In genomic region chr22:26725012-26725676, GRCh38 we compare ENCODE assay signal across 24 cellular contexts.
DNase-seq lines count a peak whose midpoint lies in the region; ATAC-seq and TF ChIP-seq lines count a peak whose summit lies in the region.
"Had no signal": no experiment of that assay in that cellular context is flagged by ENCODE, and none has a peak within 500 bp of the region (broad histone marks: within the 10 kb centered on the region; RNA-seq: fewer than 3 reads in every experiment).

No MANE protein-coding gene starts in this region.

- peak; percentile 10 for DNase-seq in NK-92 treated with Interleukin-12 subunit alpha and Interleukin-12 subunit beta, amount 100 ng/mL, for 24 hours (lab: John Stamatoyannopoulos, UW)
- DNase-seq in NK-92 (lab: John Stamatoyannopoulos, UW; ENCODE audit: unreplicated experiment) (no peak), SIG-M5 (lab: John Stamatoyannopoulos, UW) (peak; percentile 13), fibroblast of villous mesenchyme (ENCODE audit: low read depth) (peak; percentile 26), heart left ventricle (no peak), posterior cingulate gyrus (no peak)
- DNase-seq in activated effector memory CD4-positive, alpha-beta T cell treated with Interleukin-2 at 50 U/mL for 16 hours = no peak
- DNase-seq: activated CD4-positive, alpha-beta T cell treated with anti-CD3 and anti-CD28 coated beads, Interleukin-2, amount 10 ng/mL, durations not matched to agents 24 days and 14 days; activated naive CD4-positive, alpha-beta T cell; activated T-cell treated with anti-CD3 and anti-CD28 coated beads, Interleukin-2, amount 50 U/mL, for 4 hours; adrenal gland; CD4-positive, CD25-positive, alpha-beta regulatory T cell; effector CD4-positive, alpha-beta T cell; mesenchymal stem cell; NCI-H1105; NCI-H1930; NCI-H524 treated with DMSO at 0.1 percent for 48 hours; stimulated activated naive CD4-positive, alpha-beta T cell treated with Interleukin-2 at 50 U/mL for 16 hours; T-helper 9 cell had no signal

- H3K4me3 ChIP-seq in fibroblast of villous mesenchyme (ENCODE audit: low read depth, low read length) = no peak overlapping the region
- H3K4me3 ChIP-seq in heart left ventricle = no peak overlapping the region
- H3K4me3 ChIP-seq: adrenal gland, GM12878 had no signal

- no peak for ATAC-seq in heart left ventricle
- ATAC-seq in HG03378 (IDR thresholded peaks at IDR 0.05; ENCODE audit: unreplicated experiment) = no peak
- ATAC-seq: activated T-cell treated with anti-CD3 and anti-CD28 coated beads, Interleukin-2, amount 50 U/mL, for 4 hours; sciatic nerve had no signal

- no peaks in the 10 kb centered on the region for H3K27me3 ChIP-seq in heart left ventricle
- H3K27me3 ChIP-seq: adrenal gland had no signal

- intact Hi-C loops in heart left ventricle (cut with DNase I) (no loop called here), posterior cingulate gyrus (cut with DNase I) (no loop called here)

- H3K4me1 ChIP-seq in heart left ventricle = no peaks in the 10 kb centered on the region
- H3K4me1 ChIP-seq: adrenal gland had no signal

- H3K36me3 ChIP-seq in heart left ventricle = peaks cover 0 to 31% (median 9%) of the 10 kb centered on the region in 9 donors
- H3K36me3 ChIP-seq: adrenal gland had no signal

- H3K27ac ChIP-seq in heart left ventricle = no peak overlapping the region
- H3K27ac ChIP-seq: 22Rv1, adrenal gland, epithelial cell of prostate had no signal

- TF ChIP-seq POLR2A in heart left ventricle (IDR thresholded peaks at IDR 0.05) = no peak

- WGBS in heart left ventricle, 4 donors = 95 to 98% (median 96%) methylated on average over 3 of the region's 3 CpGs

- TF ChIP-seq CTCF in fibroblast of villous mesenchyme (IDR thresholded peaks at IDR 0.05; ENCODE audit: insufficient read depth, low read depth, low read length) (no peak), heart left ventricle (IDR thresholded peaks at IDR 0.05) (no peak)

- no peaks in the 10 kb centered on the region for H3K9me3 ChIP-seq in heart left ventricle
- H3K9me3 ChIP-seq: adrenal gland had no signal

Comparison
In these comparisons a context has a peak if more than half of its experiments do, and no peak if none do; other contexts are left out.
1. DNase-seq: peak in NK-92 treated with Interleukin-12 subunit alpha and Interleukin-12 subunit beta, amount 100 ng/mL, for 24 hours (single experiment), SIG-M5 (single experiment) and fibroblast of villous mesenchyme (single experiment); none in NK-92 (single experiment), heart left ventricle (0 of 5), posterior cingulate gyrus (0 of 10) and activated effector memory CD4-positive, alpha-beta T cell treated with Interleukin-2 at 50 U/mL for 16 hours (single experiment).